28 cellular contexts compared by ENCODE assay signal in the genomic region with DNA sequence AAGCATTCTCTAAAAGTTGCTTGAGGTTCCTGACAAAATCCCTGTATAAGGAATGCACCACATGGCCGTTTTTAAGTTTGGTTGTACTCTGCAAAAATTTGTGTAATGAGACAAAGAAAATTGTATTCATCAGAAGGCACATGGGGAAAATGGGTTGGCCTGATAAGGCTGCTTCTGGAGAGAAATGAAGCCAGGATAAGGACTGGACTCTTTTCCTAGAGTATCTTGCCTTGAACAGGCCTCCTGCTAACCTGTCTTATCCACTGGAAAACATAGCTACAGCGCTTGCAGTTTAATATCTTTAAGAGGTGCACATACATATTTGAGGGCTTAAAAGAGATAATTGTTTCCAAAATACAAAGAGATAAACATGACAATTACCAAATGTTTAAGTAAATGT. TPM values are rescaled to one million over a fixed set of nuclear protein-coding genes. Genes with fewer than 3 reads are reported as not detected.
"Had no signal": no experiment of that assay in that cellular context is flagged by ENCODE, and none has a peak within 500 bp of the region (broad histone marks: within the 10 kb centered on the region; RNA-seq: fewer than 3 reads in every experiment).

No MANE protein-coding gene starts in this region.

- H3K4me2 ChIP-seq: smooth muscle cell had no signal

- H3K27me3 ChIP-seq: dorsolateral prefrontal cortex, gastrocnemius medialis, neutrophil, right atrium auricular region, testis, tibial artery had no signal

- H3K4me3 Mint-ChIP-seq: natural killer cell treated with Interleukin-12 subunit alpha and Interleukin-12 subunit beta and Interleukin-15 and Interleukin-18, amount 100 ng/mL, for 72 hours; neural crest cell; stimulated activated effector memory CD8-positive, alpha-beta T cell treated with anti-CD3 and anti-CD28 coated beads, Interleukin-12 subunit alpha, Interleukin-12 subunit beta, amount 100 ng/mL, for 72 hours; type B pancreatic cell had no signal

- H3K27me3 Mint-ChIP-seq: natural killer cell treated with Interleukin-12 subunit alpha and Interleukin-12 subunit beta and Interleukin-15 and Interleukin-18, amount 100 ng/mL, for 72 hours; type B pancreatic cell had no signal

- DNase-seq: cortex of kidney; dorsolateral prefrontal cortex; effector CD4-positive, alpha-beta T cell; foreskin fibroblast; gastrocnemius medialis; head of caudate nucleus; left ventricle myocardium superior; lower lobe of right lung; stimulated activated CD4-positive, alpha-beta T cell treated with anti-CD3 and anti-CD28 coated beads, Interleukin-2, amount 100 ng/mL, for 24 hours; stimulated activated CD4-positive, alpha-beta T cell treated with anti-CD3 and anti-CD28 coated beads, Interleukin-4, amount 100 ng/mL, for 24 hours; stimulated activated naive CD8-positive, alpha-beta T cell treated with anti-CD3 and anti-CD28 coated beads, Interleukin-15, Interleukin-2, amounts not matched to agents 100 U/mL and 50 U/mL, for 24 hours; substantia nigra; testis; tibial artery had no signal

- H3K4me1 ChIP-seq: gastrocnemius medialis, prostate gland, right atrium auricular region, tibial artery had no signal

- H3K27ac ChIP-seq: gastrocnemius medialis, lower lobe of right lung, neutrophil, prostate gland, right atrium auricular region, testis, tibial artery had no signal

- H3K36me3 Mint-ChIP-seq: stimulated activated effector memory CD8-positive, alpha-beta T cell treated with anti-CD3 and anti-CD28 coated beads, Interleukin-12 subunit alpha, Interleukin-12 subunit beta, amount 100 ng/mL, for 72 hours had no signal

- ATAC-seq: esophagus mucosa; gastrocnemius medialis; left ventricle myocardium superior; lower lobe of right lung; natural killer cell treated with Interleukin-12 subunit alpha and Interleukin-12 subunit beta and Interleukin-15 and Interleukin-18, amount 100 ng/mL, for 72 hours; sciatic nerve; stimulated activated effector memory CD8-positive, alpha-beta T cell treated with anti-CD3 and anti-CD28 coated beads, Interleukin-12 subunit alpha, Interleukin-12 subunit beta, amount 100 ng/mL, for 72 hours; stimulated activated naive CD8-positive, alpha-beta T cell treated with anti-CD3 and anti-CD28 coated beads, Interleukin-15, Interleukin-2, amounts not matched to agents 100 U/mL and 50 U/mL, for 24 hours had no signal

- H3K4me3 ChIP-seq: dorsolateral prefrontal cortex, gastrocnemius medialis, lower lobe of right lung, prostate gland, right atrium auricular region, smooth muscle cell, tibial artery had no signal

- H3K27ac Mint-ChIP-seq: natural killer cell treated with Interleukin-12 subunit alpha and Interleukin-12 subunit beta and Interleukin-15 and Interleukin-18, amount 100 ng/mL, for 72 hours; stimulated activated effector memory CD8-positive, alpha-beta T cell treated with anti-CD3 and anti-CD28 coated beads, Interleukin-12 subunit alpha, Interleukin-12 subunit beta, amount 100 ng/mL, for 72 hours; type B pancreatic cell had no signal

RNA-seq across cellular contexts. Expression of a gene that starts 41.4 kb away (rescaled TPM):
- total RNA-seq: dorsolateral prefrontal cortex; esophagus mucosa; gastrocnemius medialis; glomerular endothelial cell; left ventricle myocardium superior; lower lobe of right lung; mononuclear cell; natural killer cell treated with Interleukin-12 subunit alpha and Interleukin-12 subunit beta and Interleukin-15 and Interleukin-18, amount 100 ng/mL, for 72 hours; neural crest cell; osteocyte; prostate gland; right atrium auricular region; sciatic nerve; smooth muscle cell; testis; urinary bladder had no signal
- polyA plus RNA-seq: smooth muscle cell, urinary bladder had no signal
